ENCODE assay signal across 2 cellular contexts in the genomic region with DNA sequence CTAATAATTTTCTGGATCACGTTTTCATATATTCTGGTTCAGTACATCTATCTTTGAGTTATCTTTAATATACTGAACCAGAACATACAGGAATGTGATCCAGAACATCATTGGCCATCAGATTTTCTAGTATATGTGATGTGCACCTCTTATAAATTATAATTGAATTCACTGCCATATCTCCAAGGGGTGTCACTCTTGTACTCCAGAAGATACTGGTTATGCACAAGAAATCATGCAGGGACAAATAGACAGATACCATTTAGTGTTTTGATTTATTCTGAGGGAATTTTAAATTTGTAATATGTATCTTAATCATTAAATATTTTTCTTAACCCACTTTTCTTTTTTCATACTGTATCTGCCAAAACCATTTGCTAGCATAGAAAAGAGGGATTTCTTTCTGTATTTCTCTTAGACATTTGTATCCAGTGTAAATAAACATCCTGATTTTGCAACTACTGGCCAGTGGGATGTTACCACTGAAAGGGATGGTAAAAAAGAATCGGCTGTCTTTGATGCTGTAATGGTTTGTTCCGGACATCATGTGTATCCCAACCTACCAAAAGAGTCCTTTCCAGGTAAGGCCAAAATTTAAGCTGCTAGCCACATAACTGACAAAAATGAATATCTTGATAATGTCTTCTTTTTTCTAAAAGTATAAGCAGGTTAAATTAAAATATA.
TF ChIP-seq lines count a peak whose summit lies in the region.

No MANE protein-coding gene starts in this region.

TF ChIP-seq in liver, 16 proteins besides CTCF, POLR2A, EP300 and RAD21:
- TF ChIP-seq HNF4A (conservative IDR thresholded peaks at IDR 0.05) (no peak), GABPA (IDR thresholded peaks at IDR 0.05 in 1 of 2, conservative IDR thresholded peaks at IDR 0.05 in 1 of 2) (no peak), YY1 (IDR thresholded peaks at IDR 0.05) (no peak), RXRA (IDR thresholded peaks at IDR 0.05) (no peak), HNF4G (IDR thresholded peaks at IDR 0.05) (no peak), SP1 (IDR thresholded peaks at IDR 0.05) (no peak), MAX (IDR thresholded peaks at IDR 0.05) (no peak), TAF1 (conservative IDR thresholded peaks at IDR 0.05) (no peak), FOXA2 (IDR thresholded peaks at IDR 0.05) (no peak), NR2F2 (IDR thresholded peaks at IDR 0.05) (no peak), EGR1 (IDR thresholded peaks at IDR 0.05; ENCODE audit: low read depth in 2 of 2) (no peak), FOXA1 (IDR thresholded peaks at IDR 0.05) (no peak), JUND (IDR thresholded peaks at IDR 0.05) (no peak)
- TF ChIP-seq, protein P1, sequence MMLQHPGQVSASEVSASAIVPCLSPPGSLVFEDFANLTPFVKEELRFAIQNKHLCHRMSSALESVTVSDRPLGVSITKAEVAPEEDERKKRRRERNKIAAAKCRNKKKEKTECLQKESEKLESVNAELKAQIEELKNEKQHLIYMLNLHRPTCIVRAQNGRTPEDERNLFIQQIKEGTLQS (IDR thresholded peaks at IDR 0.05) = no peak
- TF ChIP-seq, protein P2, sequence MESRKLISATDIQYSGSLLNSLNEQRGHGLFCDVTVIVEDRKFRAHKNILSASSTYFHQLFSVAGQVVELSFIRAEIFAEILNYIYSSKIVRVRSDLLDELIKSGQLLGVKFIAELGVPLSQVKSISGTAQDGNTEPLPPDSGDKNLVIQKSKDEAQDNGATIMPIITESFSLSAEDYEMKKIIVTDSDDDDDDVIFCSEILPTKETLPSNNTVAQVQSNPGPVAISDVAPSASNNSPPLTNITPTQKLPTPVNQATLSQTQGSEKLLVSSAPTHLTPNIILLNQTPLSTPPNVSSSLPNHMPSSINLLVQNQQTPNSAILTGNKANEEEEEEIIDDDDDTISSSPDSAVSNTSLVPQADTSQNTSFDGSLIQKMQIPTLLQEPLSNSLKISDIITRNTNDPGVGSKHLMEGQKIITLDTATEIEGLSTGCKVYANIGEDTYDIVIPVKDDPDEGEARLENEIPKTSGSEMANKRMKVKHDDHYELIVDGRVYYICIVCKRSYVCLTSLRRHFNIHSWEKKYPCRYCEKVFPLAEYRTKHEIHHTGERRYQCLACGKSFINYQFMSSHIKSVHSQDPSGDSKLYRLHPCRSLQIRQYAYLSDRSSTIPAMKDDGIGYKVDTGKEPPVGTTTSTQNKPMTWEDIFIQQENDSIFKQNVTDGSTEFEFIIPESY (IDR thresholded peaks at IDR 0.05) = no peak
- TF ChIP-seq, protein P3, sequence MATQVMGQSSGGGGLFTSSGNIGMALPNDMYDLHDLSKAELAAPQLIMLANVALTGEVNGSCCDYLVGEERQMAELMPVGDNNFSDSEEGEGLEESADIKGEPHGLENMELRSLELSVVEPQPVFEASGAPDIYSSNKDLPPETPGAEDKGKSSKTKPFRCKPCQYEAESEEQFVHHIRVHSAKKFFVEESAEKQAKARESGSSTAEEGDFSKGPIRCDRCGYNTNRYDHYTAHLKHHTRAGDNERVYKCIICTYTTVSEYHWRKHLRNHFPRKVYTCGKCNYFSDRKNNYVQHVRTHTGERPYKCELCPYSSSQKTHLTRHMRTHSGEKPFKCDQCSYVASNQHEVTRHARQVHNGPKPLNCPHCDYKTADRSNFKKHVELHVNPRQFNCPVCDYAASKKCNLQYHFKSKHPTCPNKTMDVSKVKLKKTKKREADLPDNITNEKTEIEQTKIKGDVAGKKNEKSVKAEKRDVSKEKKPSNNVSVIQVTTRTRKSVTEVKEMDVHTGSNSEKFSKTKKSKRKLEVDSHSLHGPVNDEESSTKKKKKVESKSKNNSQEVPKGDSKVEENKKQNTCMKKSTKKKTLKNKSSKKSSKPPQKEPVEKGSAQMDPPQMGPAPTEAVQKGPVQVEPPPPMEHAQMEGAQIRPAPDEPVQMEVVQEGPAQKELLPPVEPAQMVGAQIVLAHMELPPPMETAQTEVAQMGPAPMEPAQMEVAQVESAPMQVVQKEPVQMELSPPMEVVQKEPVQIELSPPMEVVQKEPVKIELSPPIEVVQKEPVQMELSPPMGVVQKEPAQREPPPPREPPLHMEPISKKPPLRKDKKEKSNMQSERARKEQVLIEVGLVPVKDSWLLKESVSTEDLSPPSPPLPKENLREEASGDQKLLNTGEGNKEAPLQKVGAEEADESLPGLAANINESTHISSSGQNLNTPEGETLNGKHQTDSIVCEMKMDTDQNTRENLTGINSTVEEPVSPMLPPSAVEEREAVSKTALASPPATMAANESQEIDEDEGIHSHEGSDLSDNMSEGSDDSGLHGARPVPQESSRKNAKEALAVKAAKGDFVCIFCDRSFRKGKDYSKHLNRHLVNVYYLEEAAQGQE (IDR thresholded peaks at IDR 0.05) = no peak

TF ChIP-seq in HepG2, 621 proteins besides CTCF, POLR2A, EP300 and RAD21:
- TF ChIP-seq ZFP36L1 (CRISPR knock-in tag; IDR thresholded peaks at IDR 0.05) (no peak), ZNF572 (CRISPR knock-in tag; IDR thresholded peaks at IDR 0.05) (no peak), MLXIP (CRISPR knock-in tag; IDR thresholded peaks at IDR 0.05; ENCODE audit: borderline replicate concordance) (no peak), ZNF24 (IDR thresholded peaks at IDR 0.05) (no peak), ZKSCAN1 (IDR thresholded peaks at IDR 0.05; ENCODE audit: low read length) (no peak), ARNTL (CRISPR knock-in tag; IDR thresholded peaks at IDR 0.05) (no peak), MAF1 (CRISPR knock-in tag; IDR thresholded peaks at IDR 0.05; ENCODE audit: borderline replicate concordance) (no peak), ZNF367 (CRISPR knock-in tag; IDR thresholded peaks at IDR 0.05; ENCODE audit: borderline replicate concordance) (no peak), TCF7L2 (IDR thresholded peaks at IDR 0.05; ENCODE audit: low read depth, low read length) (no peak), ZNF616 (CRISPR knock-in tag; IDR thresholded peaks at IDR 0.05; ENCODE audit: low read depth) (no peak)
